ENCODE assay signal across 8 cellular contexts in the genomic region with DNA sequence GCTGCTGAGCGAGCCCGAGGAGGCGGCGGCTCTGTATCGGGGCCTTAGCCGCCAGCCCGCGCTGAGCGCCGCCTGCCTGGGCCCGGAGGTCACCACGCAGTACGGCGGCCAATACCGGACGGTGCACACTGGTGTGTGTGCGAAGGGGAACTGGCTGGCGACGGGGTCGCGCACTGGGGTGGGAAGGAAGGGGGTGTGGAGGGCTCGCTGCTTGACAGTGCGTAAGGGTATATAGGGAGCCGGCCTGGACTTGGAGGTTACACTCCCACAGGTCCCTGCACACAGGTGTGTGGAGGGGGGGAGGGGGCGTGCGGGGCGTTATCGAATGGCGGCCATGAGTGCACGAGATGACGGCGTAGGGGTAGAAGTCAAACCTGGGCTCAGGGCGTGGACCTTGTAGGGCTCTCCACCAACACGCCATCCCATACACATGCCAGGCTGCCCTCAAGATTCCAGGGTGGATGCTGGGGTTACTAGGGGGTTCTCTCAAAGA. TPM values are rescaled to one million over a fixed set of nuclear protein-coding genes. Genes with fewer than 3 reads are reported as not detected.
DNase-seq lines count a peak whose midpoint lies in the region; ATAC-seq and TF ChIP-seq lines count a peak whose summit lies in the region.

No MANE protein-coding gene starts in this region.

- H3K36me3 Mint-ChIP-seq in activated CD4-positive, alpha-beta memory T cell treated with anti-CD3 and anti-CD28 coated beads for 36 hours: peaks cover 13% of the 10 kb centered on the region

- no peaks in the 10 kb centered on the region for H3K9me3 Mint-ChIP-seq in activated CD4-positive, alpha-beta memory T cell treated with anti-CD3 and anti-CD28 coated beads for 36 hours

- no peaks in the 10 kb centered on the region for H3K27me3 ChIP-seq in spleen (replicated peaks in 1 of 7)

- intact Hi-C loops in activated CD4-positive, alpha-beta memory T cell treated with anti-CD3 and anti-CD28 coated beads for 36 hours (cut with micrococcal nuclease): loop anchor here (1.0 to 5.0 kb wide), 5 partner anchors 15 to 572 kb away; partner anchors contain the start of genes DAG1, MST1, QARS1 and RNF123
- intact Hi-C loops in left cardiac atrium (cut with DNase I): no loop called here
- intact Hi-C loops in spleen (cut with DNase I; ENCODE audit: low total_unique reads): no loop called here

- H3K36me3 ChIP-seq in spleen: peaks cover 0 to 42% (median 38%) of the 10 kb centered on the region in 6 donors

- ATAC-seq in GM19043 (IDR thresholded peaks at IDR 0.05; ENCODE audit: low read depth, unreplicated experiment): peak; percentile 16
- ATAC-seq in HG03135 (IDR thresholded peaks at IDR 0.05; ENCODE audit: unreplicated experiment): peak; percentile 17
- peak; percentile 34 to 35 for ATAC-seq in left cardiac atrium

- TF ChIP-seq CTCF in spleen (IDR thresholded peaks at IDR 0.05 in 8 of 11, conservative IDR thresholded peaks at IDR 0.05 in 3 of 11): peak in 1 of 11 experiments; percentile 1

- POLR2A ChIA-PET in activated CD4-positive, alpha-beta memory T cell treated with anti-CD3 and anti-CD28 coated beads for 36 hours (lab: Charles Lee): no interaction called here

- peaks cover 32% of the 10 kb centered on the region for H3K4me1 Mint-ChIP-seq in activated CD4-positive, alpha-beta memory T cell treated with anti-CD3 and anti-CD28 coated beads for 36 hours (ENCODE audit: low read depth)

- no peaks in the 10 kb centered on the region for H3K27me3 Mint-ChIP-seq in activated CD4-positive, alpha-beta memory T cell treated with anti-CD3 and anti-CD28 coated beads for 36 hours

- peak overlapping the region; percentile 93 to 98 (median 94) for H3K27ac ChIP-seq in spleen

- H3K27ac Mint-ChIP-seq in activated CD4-positive, alpha-beta memory T cell treated with anti-CD3 and anti-CD28 coated beads for 36 hours: peak overlapping the region; percentile 13

- WGBS in spleen, 5 donors: 1 to 11% (median 7%) methylated on average over 13 to 34 of the region's 34 CpGs

- DNase-seq in activated CD4-positive, alpha-beta memory T cell treated with anti-CD3 and anti-CD28 coated beads for 36 hours: no peak
- DNase-seq in left cardiac atrium (no peak), spleen (no peak), NCI-H146 treated with DMSO at 0.1 percent for 48 hours (lab: John Stamatoyannopoulos, UW; ENCODE audit: unreplicated experiment) (no peak), DMS153 (lab: John Stamatoyannopoulos, UW) (no peak), NCI-H2227 treated with DMSO at 0.1 percent for 48 hours (lab: John Stamatoyannopoulos, UW) (no peak)

- no peaks in the 10 kb centered on the region for H3K9me3 ChIP-seq in spleen

- CTCF ChIA-PET in activated CD4-positive, alpha-beta memory T cell treated with anti-CD3 and anti-CD28 coated beads for 36 hours (lab: Charles Lee): interaction anchor here (1.5 kb wide), 1 partner anchor 135 kb away, joined by 7 read pairs; no protein-coding TSS in a partner anchor

- no peak for TF ChIP-seq POLR2A in spleen (IDR thresholded peaks at IDR 0.05)

- peaks cover 10 to 57% (median 24%) of the 10 kb centered on the region in 6 donors for H3K4me1 ChIP-seq in spleen

- peak overlapping the region; percentile 93 for H3K4me3 Mint-ChIP-seq in activated CD4-positive, alpha-beta memory T cell treated with anti-CD3 and anti-CD28 coated beads for 36 hours

- peak overlapping the region; percentile 73 to 97 (median 88) for H3K4me3 ChIP-seq in spleen

RNA-seq across cellular contexts. Expression of gene APEH, which starts 0.4 kb away (rescaled TPM):
- 100 to 1,000 TPM; 141 to 143 TPM for total RNA-seq in activated CD4-positive, alpha-beta memory T cell treated with anti-CD3 and anti-CD28 coated beads for 36 hours
- total RNA-seq in left cardiac atrium (10 to 100 TPM; 75.3 to 82.6 TPM), spleen (10 to 100 TPM; 63.1 to 89.5 (median 78.7) TPM)
- 10 to 100 TPM; 29.6 to 46.0 (median 42.7) TPM for polyA plus RNA-seq in spleen

RNA-seq across cellular contexts. Expression of gene MST1, which starts 14.7 kb away (rescaled TPM):
- 1 to 10 TPM; 8.1 to 8.2 TPM for total RNA-seq in activated CD4-positive, alpha-beta memory T cell treated with anti-CD3 and anti-CD28 coated beads for 36 hours
- total RNA-seq in left cardiac atrium (10 to 100 TPM in 1 of 2 donors, 1 to 10 TPM in 1; 8.8 to 11.5 TPM), spleen (10 to 100 TPM; 17.0 to 26.9 (median 21.1) TPM)
- polyA plus RNA-seq in spleen: 10 to 100 TPM; 28.0 to 65.8 (median 43.4) TPM

RNA-seq across cellular contexts. Expression of gene RNF123, which starts 14.8 kb away (rescaled TPM):
- 10 to 100 TPM; 21.0 to 29.7 TPM for total RNA-seq in activated CD4-positive, alpha-beta memory T cell treated with anti-CD3 and anti-CD28 coated beads for 36 hours
- total RNA-seq in left cardiac atrium (10 to 100 TPM; 39.2 to 44.8 TPM), spleen (10 to 100 TPM; 34.9 to 57.5 (median 48.1) TPM)
- 10 to 100 TPM; 11.6 to 22.5 (median 18.0) TPM for polyA plus RNA-seq in spleen

RNA-seq across cellular contexts. Expression of gene AMIGO3, which starts 44.9 kb away (rescaled TPM):
- total RNA-seq in activated CD4-positive, alpha-beta memory T cell treated with anti-CD3 and anti-CD28 coated beads for 36 hours: not detected
- total RNA-seq in left cardiac atrium (under 1 TPM in 1 of 2 donors, not detected in 1; 0.09 TPM), spleen (1 to 10 TPM in 2 of 7 donors, under 1 TPM in 1, not detected in 4; 0.23 to 1.6 (median 1.4) TPM)
- polyA plus RNA-seq in spleen: 1 to 10 TPM in 1 of 3 donors, under 1 TPM in 2; 0.52 to 1.1 (median 0.79) TPM

RNA-seq across cellular contexts. Expression of gene GMPPB, which starts 49.2 kb away (rescaled TPM):
- 10 to 100 TPM; 41.0 to 45.4 TPM for total RNA-seq in activated CD4-positive, alpha-beta memory T cell treated with anti-CD3 and anti-CD28 coated beads for 36 hours
- 10 to 100 TPM; 22.4 to 38.3 TPM for total RNA-seq in left cardiac atrium
- 10 to 100 TPM; 24.0 to 34.3 (median 30.0) TPM for total RNA-seq in spleen
- 10 to 100 TPM; 10.8 to 21.2 (median 11.1) TPM for polyA plus RNA-seq in spleen
